ENCODE assay signal across 12 cellular contexts in genomic region chr5:81896764-81897163, GRCh38.
"Had no signal": no experiment of that assay in that cellular context is flagged by ENCODE, and none has a peak within 500 bp of the region (broad histone marks: within the 10 kb centered on the region; RNA-seq: fewer than 3 reads in every experiment).

No MANE protein-coding gene starts in this region.

- H3K4me1 Mint-ChIP-seq: activated CD4-positive, alpha-beta T cell treated with anti-CD3 and anti-CD28 coated beads, Interleukin-2, amount 10 ng/mL, durations not matched to agents 7 days and 5 days; activated naive CD8-positive, alpha-beta T cell treated with anti-CD3 and anti-CD28 coated beads for 36 hours; stimulated activated effector memory CD8-positive, alpha-beta T cell treated with anti-CD3 and anti-CD28 coated beads, Interleukin-12 subunit alpha, Interleukin-12 subunit beta, amount 100 ng/mL, for 72 hours had no signal

- H3K36me3 ChIP-seq: gastroesophageal sphincter, lower lobe of right lung, pancreas had no signal

- H3K4me3 Mint-ChIP-seq: activated CD4-positive, alpha-beta T cell treated with anti-CD3 and anti-CD28 coated beads, Interleukin-2, amount 10 ng/mL, durations not matched to agents 7 days and 5 days; activated naive CD8-positive, alpha-beta T cell treated with anti-CD3 and anti-CD28 coated beads for 36 hours; activated T-helper 1 cell treated with anti-CD3 and anti-CD28 coated beads, Interleukin-12 subunit alpha, Interleukin-12 subunit beta, Interleukin-2, Interleukin-4 antibody, amounts not matched to agents 30 ng/mL and 10 ng/mL and 1 ng/mL, durations not matched to agents 14 hours and 24 hours and 36 hours; stimulated activated effector memory CD8-positive, alpha-beta T cell treated with anti-CD3 and anti-CD28 coated beads, Interleukin-12 subunit alpha, Interleukin-12 subunit beta, amount 100 ng/mL, for 72 hours had no signal

- H3K27me3 ChIP-seq: gastroesophageal sphincter, pancreas had no signal

- H3K27ac Mint-ChIP-seq: activated CD4-positive, alpha-beta T cell treated with anti-CD3 and anti-CD28 coated beads, Interleukin-2, amount 10 ng/mL, durations not matched to agents 7 days and 5 days; activated naive CD8-positive, alpha-beta T cell treated with anti-CD3 and anti-CD28 coated beads for 36 hours; activated T-helper 1 cell treated with anti-CD3 and anti-CD28 coated beads, Interleukin-12 subunit alpha, Interleukin-12 subunit beta, Interleukin-2, Interleukin-4 antibody, amounts not matched to agents 30 ng/mL and 10 ng/mL and 1 ng/mL, durations not matched to agents 14 hours and 24 hours and 36 hours; stimulated activated effector memory CD8-positive, alpha-beta T cell treated with anti-CD3 and anti-CD28 coated beads, Interleukin-12 subunit alpha, Interleukin-12 subunit beta, amount 100 ng/mL, for 72 hours had no signal

- DNase-seq: activated CD4-positive, alpha-beta T cell treated with anti-CD3 and anti-CD28 coated beads, Interleukin-2, amount 10 ng/mL, durations not matched to agents 7 days and 5 days; activated naive CD8-positive, alpha-beta T cell treated with anti-CD3 and anti-CD28 coated beads for 36 hours; anterior cingulate cortex; cerebellar nuclear complex; effector memory CD4-positive, alpha-beta T cell; left colon; lower lobe of right lung; midbrain; pancreas had no signal

- H3K36me3 Mint-ChIP-seq: stimulated activated effector memory CD8-positive, alpha-beta T cell treated with anti-CD3 and anti-CD28 coated beads, Interleukin-12 subunit alpha, Interleukin-12 subunit beta, amount 100 ng/mL, for 72 hours had no signal

- FAIRE-seq: pancreas had no signal

- H3K9me3 ChIP-seq: gastroesophageal sphincter, lower lobe of right lung, pancreas had no signal

- H3K4me3 ChIP-seq: gastroesophageal sphincter, lower lobe of right lung, pancreas had no signal

- ATAC-seq: gastroesophageal sphincter; left colon; lower lobe of right lung; pancreas; stimulated activated effector memory CD8-positive, alpha-beta T cell treated with anti-CD3 and anti-CD28 coated beads, Interleukin-12 subunit alpha, Interleukin-12 subunit beta, amount 100 ng/mL, for 72 hours had no signal

- H3K27ac ChIP-seq: gastroesophageal sphincter, lower lobe of right lung, pancreas had no signal

- H3K4me1 ChIP-seq: gastroesophageal sphincter, lower lobe of right lung, pancreas had no signal

- H3K27me3 Mint-ChIP-seq: activated CD4-positive, alpha-beta T cell treated with anti-CD3 and anti-CD28 coated beads, Interleukin-2, amount 10 ng/mL, durations not matched to agents 7 days and 5 days; activated naive CD8-positive, alpha-beta T cell treated with anti-CD3 and anti-CD28 coated beads for 36 hours had no signal
